Comparison of ENCODE assay signal across 14 cellular contexts in the genomic region with DNA sequence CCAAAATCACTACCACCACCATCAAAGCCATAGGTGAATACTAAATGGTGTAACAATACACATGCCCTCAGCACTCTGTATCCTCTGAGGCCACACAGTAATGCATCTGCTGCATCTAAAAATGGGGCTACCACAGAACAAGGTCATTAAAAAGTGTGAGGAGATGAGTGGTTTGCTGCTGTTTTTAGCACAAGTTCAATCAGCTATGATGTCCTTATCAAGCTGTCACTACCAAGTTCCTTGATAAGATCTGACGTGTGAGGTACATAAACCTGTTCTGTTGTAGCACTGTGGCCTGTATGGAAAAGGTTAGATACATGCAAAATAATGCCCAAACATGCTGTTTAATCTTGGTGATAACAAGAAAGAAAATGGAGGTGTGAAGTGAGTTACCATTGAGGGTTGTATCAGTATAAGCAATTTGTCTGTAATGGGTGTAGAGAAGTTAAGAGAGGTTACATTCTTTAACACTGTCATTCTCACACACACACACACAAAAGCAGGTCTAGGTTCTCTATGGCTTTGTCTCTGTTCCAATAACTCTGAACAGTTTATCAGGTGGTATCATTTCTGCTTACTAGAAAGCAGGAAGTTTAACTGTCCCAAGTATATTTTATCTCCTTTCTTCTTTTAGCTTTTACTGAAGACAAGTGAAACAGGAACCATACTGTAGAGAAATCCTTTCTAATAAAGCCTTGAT.
DNase-seq lines count a peak whose midpoint lies in the region; ATAC-seq and FAIRE-seq lines count a peak whose summit lies in the region.
"Had no signal": no experiment of that assay in that cellular context is flagged by ENCODE, and none has a peak within 500 bp of the region (broad histone marks: within the 10 kb centered on the region; RNA-seq: fewer than 3 reads in every experiment).

No MANE protein-coding gene starts in this region.

- DNase-seq in GM19239 (ENCODE audit: insufficient read length, low spot score) (no peak), 8988T (no peak), COLO668 (lab: John Stamatoyannopoulos, UW; ENCODE audit: unreplicated experiment) (no peak)
- DNase-seq in activated naive CD8-positive, alpha-beta T cell treated with anti-CD3 and anti-CD28 coated beads, Interleukin-2, amount 10 ng/mL, durations not matched to agents 7 days and 5 days: no peak
- no peak for DNase-seq in activated CD4-positive, alpha-beta T cell treated with anti-CD3 and anti-CD28 coated beads, Interleukin-2, amount 50 U/mL, for 4 hours
- DNase-seq: amygdala, MG63, posterior cingulate gyrus had no signal

- H3K36me3 Mint-ChIP-seq in activated naive CD8-positive, alpha-beta T cell treated with anti-CD3 and anti-CD28 coated beads, Interleukin-2, amount 10 ng/mL, durations not matched to agents 7 days and 5 days: peaks cover 10% of the 10 kb centered on the region

- H3K27me3 ChIP-seq in BLaER1: no peaks in the 10 kb centered on the region
- H3K27me3 ChIP-seq: MG63 had no signal

- POLR2A ChIA-PET in activated naive CD8-positive, alpha-beta T cell treated with anti-CD3 and anti-CD28 coated beads, Interleukin-2, amount 10 ng/mL, durations not matched to agents 7 days and 5 days (lab: Charles Lee): no interaction called here

- H3K4me1 ChIP-seq in BLaER1: peaks cover 28% of the 10 kb centered on the region

- peak overlapping the region; percentile 8; the same call in 1 of the 2 replicates for H3K27ac ChIP-seq in BLaER1
- H3K27ac ChIP-seq: C4-2B, epithelial cell of prostate had no signal

- H3K4me3 ChIP-seq in BLaER1: no peak overlapping the region
- H3K4me3 ChIP-seq: MG63 had no signal

- H3K9me3 Mint-ChIP-seq in activated naive CD8-positive, alpha-beta T cell treated with anti-CD3 and anti-CD28 coated beads, Interleukin-2, amount 10 ng/mL, durations not matched to agents 7 days and 5 days: no peaks in the 10 kb centered on the region

- H3K4me2 ChIP-seq in BLaER1: peak overlapping the region; percentile 56

- peaks cover 5% of the 10 kb centered on the region; the same call in 1 of the 2 replicates for H3K9me3 ChIP-seq in BLaER1
- H3K9me3 ChIP-seq: MG63 had no signal

- H3K9ac ChIP-seq in BLaER1: no peak overlapping the region

- H3K36me3 ChIP-seq in BLaER1: no peaks in the 10 kb centered on the region
- H3K36me3 ChIP-seq: MG63 had no signal

- no peaks in the 10 kb centered on the region for H4K20me1 ChIP-seq in BLaER1

- no peak overlapping the region for H3K4me3 Mint-ChIP-seq in activated naive CD8-positive, alpha-beta T cell treated with anti-CD3 and anti-CD28 coated beads, Interleukin-2, amount 10 ng/mL, durations not matched to agents 7 days and 5 days

- no peaks in the 10 kb centered on the region for H3K27me3 Mint-ChIP-seq in activated naive CD8-positive, alpha-beta T cell treated with anti-CD3 and anti-CD28 coated beads, Interleukin-2, amount 10 ng/mL, durations not matched to agents 7 days and 5 days

- ATAC-seq in HG03159 (IDR thresholded peaks at IDR 0.05; ENCODE audit: unreplicated experiment) (peak; percentile 63), HG02970 (IDR thresholded peaks at IDR 0.05; ENCODE audit: low FRiP score, unreplicated experiment) (no peak)
- peak; percentile 63 for ATAC-seq in activated naive CD8-positive, alpha-beta T cell treated with anti-CD3 and anti-CD28 coated beads, Interleukin-2, amount 10 ng/mL, durations not matched to agents 7 days and 5 days (ENCODE audit: low read depth)

- peaks cover 32% of the 10 kb centered on the region for H3K4me1 Mint-ChIP-seq in activated naive CD8-positive, alpha-beta T cell treated with anti-CD3 and anti-CD28 coated beads, Interleukin-2, amount 10 ng/mL, durations not matched to agents 7 days and 5 days

- peak; percentile 93 for FAIRE-seq in GM19239 (lab: Jason Lieb, UNC)
- FAIRE-seq: islet of Langerhans had no signal

- peak overlapping the region; percentile 67 for H3K27ac Mint-ChIP-seq in activated naive CD8-positive, alpha-beta T cell treated with anti-CD3 and anti-CD28 coated beads, Interleukin-2, amount 10 ng/mL, durations not matched to agents 7 days and 5 days
